ENCODE assay signal across 8 cellular contexts in genomic region chr9:119218293-119218692, GRCh38.
"Had no signal": no experiment of that assay in that cellular context is flagged by ENCODE, and none has a peak within 500 bp of the region (broad histone marks: within the 10 kb centered on the region; RNA-seq: fewer than 3 reads in every experiment).

No MANE protein-coding gene starts in this region.

- DNase-seq: H9, HCEC 1CT had no signal

- H3K4me3 Mint-ChIP-seq: GM23338, H9, IgD-negative memory B cell had no signal

- H2AFZ ChIP-seq: GM23338 had no signal

- ATAC-seq: GM23338, HepG2 had no signal

- H3K9me3 Mint-ChIP-seq: GM23338, H9 had no signal

- H3K36me3 Mint-ChIP-seq: IgD-negative memory B cell had no signal

- H3K27ac ChIP-seq: HL-60 had no signal

- H3K27ac Mint-ChIP-seq: GM23338, IgD-negative memory B cell had no signal

- H3K4me3 ChIP-seq: GM23338 had no signal

- FAIRE-seq: H1, H54, HepG2 had no signal

- H3K4me1 Mint-ChIP-seq: IgD-negative memory B cell had no signal

- H3K4me2 ChIP-seq: GM23338 had no signal
